Comparison of ENCODE assay signal across 1 cellular context in genomic region chr7:111558948-111559347, GRCh38.
TF ChIP-seq lines count a peak whose summit lies in the region.

No MANE protein-coding gene starts in this region.

TF ChIP-seq in A549, 52 proteins besides CTCF, POLR2A, EP300 and RAD21 (continued from another document):
- TF ChIP-seq KDM5A (IDR thresholded peaks at IDR 0.05) (no peak), CHD4 (IDR thresholded peaks at IDR 0.05; ENCODE audit: borderline replicate concordance) (no peak), HEYL (CRISPR knock-in tag; IDR thresholded peaks at IDR 0.05) (no peak), EHF (CRISPR knock-in tag; IDR thresholded peaks at IDR 0.05) (no peak)
TF ChIP-seq in A549: peak in this region for 0.
